In the genomic region with DNA sequence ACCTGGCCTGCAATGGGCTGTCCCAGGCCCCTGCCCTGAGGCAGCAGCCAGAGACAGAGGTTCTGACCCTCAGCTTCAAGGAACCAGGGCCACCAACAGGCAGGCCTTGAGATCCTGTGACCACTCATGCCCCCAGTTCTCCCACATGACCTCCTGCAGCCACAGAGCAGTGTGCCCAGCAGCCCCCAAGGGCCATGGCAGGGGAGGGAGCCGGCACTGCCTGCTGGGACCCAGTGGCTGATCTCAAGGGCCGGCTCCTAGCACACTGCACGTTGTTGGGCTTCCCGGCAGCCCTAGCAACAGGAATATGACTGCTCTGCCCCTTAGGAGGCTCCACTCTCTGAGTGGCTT, we compare ENCODE assay signal across 27 cellular contexts. TPM values are rescaled to one million over a fixed set of nuclear protein-coding genes. Genes with fewer than 3 reads are reported as not detected.
A peak's percentile ranks its signal among the peaks of the same experiment; 100 is the strongest.
DNase-seq lines count a peak whose midpoint lies in the region; ATAC-seq and TF ChIP-seq lines count a peak whose summit lies in the region.
"Had no signal": no experiment of that assay in that cellular context is flagged by ENCODE, and none has a peak within 500 bp of the region (broad histone marks: within the 10 kb centered on the region; RNA-seq: fewer than 3 reads in every experiment).

No MANE protein-coding gene starts in this region.

- 51% methylated on average over 4 of the region's 4 CpGs; no CpG with 5 or more reads in 1 of the 2 donors for WGBS in transverse colon (ENCODE audit: low coverage in 1 of 2), 2 donors
- WGBS in aorta, 2 donors = 48 to 52% methylated on average over 4 of the region's 4 CpGs

- H3K4me1 Mint-ChIP-seq in activated naive CD4-positive, alpha-beta T cell treated with anti-CD3 and anti-CD28 coated beads, Interleukin-2, amount 10 ng/mL, durations not matched to agents 7 days and 5 days = peaks cover 33% of the 10 kb centered on the region

- TF ChIP-seq CTCF in dorsolateral prefrontal cortex (IDR thresholded peaks at IDR 0.05 in 54 of 56, conservative IDR thresholded peaks at IDR 0.05 in 2 of 56; ENCODE audit: low read depth in 1 of 56, partially characterized antibody in 56 of 56) (no peak), mucosa of descending colon (IDR thresholded peaks at IDR 0.05) (no peak), transverse colon (IDR thresholded peaks at IDR 0.05) (no peak)

- TF ChIP-seq EP300 in transverse colon (IDR thresholded peaks at IDR 0.05; ENCODE audit: low read depth) = no peak

- H3K4me3 Mint-ChIP-seq in activated naive CD4-positive, alpha-beta T cell treated with anti-CD3 and anti-CD28 coated beads, Interleukin-2, amount 10 ng/mL, durations not matched to agents 7 days and 5 days = no peak overlapping the region
- H3K4me3 Mint-ChIP-seq: CD8-positive, alpha-beta memory T cell; nephron; T-cell had no signal

- peak overlapping the region; percentile 37 for H3K27ac Mint-ChIP-seq in activated naive CD4-positive, alpha-beta T cell treated with anti-CD3 and anti-CD28 coated beads, Interleukin-2, amount 10 ng/mL, durations not matched to agents 7 days and 5 days
- peak overlapping the region in 1 of 2 donors; percentile 83 for H3K27ac Mint-ChIP-seq in activated naive CD4-positive, alpha-beta T cell treated with anti-CD3 and anti-CD28 coated beads, Interleukin-2, amount 50 U/mL, for 72 hours
- H3K27ac Mint-ChIP-seq: nephron had no signal

- no peak for TF ChIP-seq POLR2A in transverse colon (IDR thresholded peaks at IDR 0.05)

- intact Hi-C loops in dorsolateral prefrontal cortex (cut with DNase I) = no loop called here
- intact Hi-C loops in mucosa of descending colon (cut with DNase I, micrococcal nuclease) = no loop called here
- intact Hi-C loops in transverse colon (cut with DNase I; ENCODE audit: low total_unique reads) = no loop called here
- intact Hi-C loops in aorta (cut with DNase I) = no loop called here

- no peak overlapping the region for H3K4me3 ChIP-seq in dorsolateral prefrontal cortex
- no peak overlapping the region for H3K4me3 ChIP-seq in mucosa of descending colon
- no peak overlapping the region for H3K4me3 ChIP-seq in transverse colon
- H3K4me3 ChIP-seq in aorta (ENCODE audit: low read length in 2 of 2) = no peak overlapping the region
- H3K4me3 ChIP-seq in effector memory CD4-positive, alpha-beta T cell (ENCODE audit: insufficient read depth, low read depth, low read length, poor library complexity, severe bottlenecking) = no peak overlapping the region
- H3K4me3 ChIP-seq: coronary artery, GM23248, SJCRH30 had no signal

- CTCF ChIA-PET in activated naive CD4-positive, alpha-beta T cell treated with anti-CD3 and anti-CD28 coated beads, Interleukin-2, amount 10 ng/mL, durations not matched to agents 7 days and 5 days (lab: Charles Lee) = no interaction called here

- H3K27me3 ChIP-seq in dorsolateral prefrontal cortex (no peaks in the 10 kb centered on the region), transverse colon (no peaks in the 10 kb centered on the region), aorta (ENCODE audit: control insufficient read depth in 1 of 2, insufficient read depth in 2 of 2, low read length in 1 of 2) (no peaks in the 10 kb centered on the region)
- no peaks in the 10 kb centered on the region for H3K27me3 ChIP-seq in effector memory CD4-positive, alpha-beta T cell (replicated peaks; ENCODE audit: control insufficient read depth, insufficient read depth, low read length, poor library complexity, severe bottlenecking)
- H3K27me3 ChIP-seq: SJCRH30 had no signal

- H3K9me3 Mint-ChIP-seq in activated naive CD4-positive, alpha-beta T cell treated with anti-CD3 and anti-CD28 coated beads, Interleukin-2, amount 10 ng/mL, durations not matched to agents 7 days and 5 days = no peaks in the 10 kb centered on the region
- H3K9me3 Mint-ChIP-seq in activated naive CD4-positive, alpha-beta T cell treated with anti-CD3 and anti-CD28 coated beads, Interleukin-2, amount 50 U/mL, for 72 hours = no peaks in the 10 kb centered on the region
- H3K9me3 Mint-ChIP-seq: nephron, T-cell had no signal

- H3K36me3 ChIP-seq in mucosa of descending colon (ENCODE audit: low read depth) (no peaks in the 10 kb centered on the region), transverse colon (no peaks in the 10 kb centered on the region), aorta (ENCODE audit: control insufficient read depth in 1 of 2, insufficient read depth in 2 of 2, low read length in 1 of 2) (no peaks in the 10 kb centered on the region)
- H3K36me3 ChIP-seq in effector memory CD4-positive, alpha-beta T cell (ENCODE audit: control insufficient read depth, insufficient read depth, low read length) = peaks cover 50% of the 10 kb centered on the region
- H3K36me3 ChIP-seq: SJCRH30 had no signal

- H3K27ac ChIP-seq in dorsolateral prefrontal cortex = peak overlapping the region in 35 of 59 donors; percentile 2 to 84 (median 38)
- H3K27ac ChIP-seq in transverse colon = peak overlapping the region; percentile 85 to 86 (median 86)
- H3K27ac ChIP-seq in aorta (ENCODE audit: low read depth in 1 of 2, low read length in 2 of 2) = no peak overlapping the region
- no peak overlapping the region for H3K27ac ChIP-seq in effector memory CD4-positive, alpha-beta T cell (ENCODE audit: insufficient read depth, low read length, poor library complexity, severe bottlenecking)
- H3K27ac ChIP-seq: coronary artery, GM23248, SJCRH30 had no signal

- H3K9me3 ChIP-seq in mucosa of descending colon (no peaks in the 10 kb centered on the region), transverse colon (no peaks in the 10 kb centered on the region), aorta (ENCODE audit: control insufficient read depth, low read length) (no peaks in the 10 kb centered on the region)
- H3K9me3 ChIP-seq in effector memory CD4-positive, alpha-beta T cell (ENCODE audit: control insufficient read depth, low read length) = no peaks in the 10 kb centered on the region
- H3K9me3 ChIP-seq: SJCRH30 had no signal

- H3K36me3 Mint-ChIP-seq in activated naive CD4-positive, alpha-beta T cell treated with anti-CD3 and anti-CD28 coated beads, Interleukin-2, amount 10 ng/mL, durations not matched to agents 7 days and 5 days = peaks cover 34% of the 10 kb centered on the region
- no peaks in the 10 kb centered on the region for H3K36me3 Mint-ChIP-seq in activated naive CD4-positive, alpha-beta T cell treated with anti-CD3 and anti-CD28 coated beads, Interleukin-2, amount 50 U/mL, for 72 hours

- in situ Hi-C loops in transverse colon (cut with MboI; ENCODE audit: low pct_ligation_motif_present in 1 of 4, low pct_unique_long_range_greater_than_20kb in 1 of 4, low sequenced_read_pairs in 3 of 4) = no loop called here

- no peak for ATAC-seq in activated naive CD4-positive, alpha-beta T cell treated with anti-CD3 and anti-CD28 coated beads, Interleukin-2, amount 50 U/mL, for 72 hours
- ATAC-seq in mucosa of descending colon (peak; percentile 8), aorta (ENCODE audit: low FRiP score) (no peak)
- ATAC-seq: activated CD4-positive, CD25-positive, alpha-beta regulatory T cell treated with anti-CD3 and anti-CD28 coated beads, Interleukin-2, amount 50 U/mL, for 24 hours had no signal

- DNase-seq in activated naive CD4-positive, alpha-beta T cell treated with anti-CD3 and anti-CD28 coated beads, Interleukin-2, amount 10 ng/mL, durations not matched to agents 7 days and 5 days = no peak
- no peak for DNase-seq in activated naive CD4-positive, alpha-beta T cell treated with anti-CD3 and anti-CD28 coated beads, Interleukin-2, amount 50 U/mL, for 72 hours (ENCODE audit: low spot score in 2 of 2)
- DNase-seq in dorsolateral prefrontal cortex = no peak
- no peak for DNase-seq in mucosa of descending colon
- DNase-seq in transverse colon = no peak
- no peak for DNase-seq in LoVo (ENCODE audit: low spot score)
- DNase-seq in aorta = no peak
- no peak for DNase-seq in effector memory CD4-positive, alpha-beta T cell
- DNase-seq: activated CD8-positive, alpha-beta memory T cell treated with anti-CD3 and anti-CD28 coated beads for 24 hours; activated gamma-delta T cell; activated T-cell treated with anti-CD3 and anti-CD28 coated beads, Interleukin-2, amount 50 U/mL, for 1 hour; CD8-positive, alpha-beta memory T cell; GF-D8; GM23248; KBM-7; mesendoderm; MV-4-11; NCI-H1694 treated with DMSO at 0.1 percent for 48 hours; NCI-H524 treated with DMSO at 0.1 percent for 48 hours; NK-92 treated with Interleukin-12 subunit alpha and Interleukin-12 subunit beta, amount 100 ng/mL, for 24 hours; SJCRH30; T-cell had no signal

- H3K4me1 ChIP-seq in mucosa of descending colon (ENCODE audit: low read depth) (peaks cover 63% of the 10 kb centered on the region), transverse colon (peaks cover 25 to 82% (median 76%) of the 10 kb centered on the region in 4 donors), aorta (ENCODE audit: control insufficient read depth in 1 of 2, insufficient read depth in 2 of 2, low read length in 2 of 2) (no peaks in the 10 kb centered on the region)
- H3K4me1 ChIP-seq in effector memory CD4-positive, alpha-beta T cell (ENCODE audit: control insufficient read depth, insufficient read depth, low read length, poor library complexity, severe bottlenecking) = peaks cover 17% of the 10 kb centered on the region
- H3K4me1 ChIP-seq: SJCRH30 had no signal

- H3K27me3 Mint-ChIP-seq in activated naive CD4-positive, alpha-beta T cell treated with anti-CD3 and anti-CD28 coated beads, Interleukin-2, amount 10 ng/mL, durations not matched to agents 7 days and 5 days = peaks cover 14% of the 10 kb centered on the region
- H3K27me3 Mint-ChIP-seq: T-cell had no signal

RNA-seq across cellular contexts. Expression of a gene that starts 14.8 kb away (rescaled TPM):
- total RNA-seq in activated naive CD4-positive, alpha-beta T cell treated with anti-CD3 and anti-CD28 coated beads, Interleukin-2, amount 50 U/mL, for 72 hours = 1 to 10 TPM; 1.4 to 3.2 TPM
- total RNA-seq in dorsolateral prefrontal cortex = 10 to 100 TPM in 32 of 120 experiments, 1 to 10 TPM in 88; 2.3 to 20.6 (median 7.7) TPM
- total RNA-seq in mucosa of descending colon = 10 to 100 TPM in 2 of 3 donors, 1 to 10 TPM in 1; 6.2 to 28.5 (median 27.9) TPM
- total RNA-seq in transverse colon = 10 to 100 TPM in 3 of 4 donors, 1 to 10 TPM in 1; 4.9 to 33.2 (median 23.7) TPM
- total RNA-seq in aorta = under 1 TPM; 0.81 to 0.99 TPM
- polyA plus RNA-seq in aorta = 1 to 10 TPM in 1 of 2 donors, under 1 TPM in 1; 0.10 to 3.0 TPM
- total RNA-seq: A172, HT1080, SJCRH30 had no signal
- polyA plus RNA-seq: GM23248 had no signal

Comparison
In these comparisons a context has a peak if more than half of its experiments do, and no peak if none do; other contexts are left out.
1. H3K27ac ChIP-seq: peak in dorsolateral prefrontal cortex (35 of 59) and transverse colon (4 of 4); none in aorta (0 of 2) and effector memory CD4-positive, alpha-beta T cell (single experiment).